35 cellular contexts compared by ENCODE assay signal in the genomic region with DNA sequence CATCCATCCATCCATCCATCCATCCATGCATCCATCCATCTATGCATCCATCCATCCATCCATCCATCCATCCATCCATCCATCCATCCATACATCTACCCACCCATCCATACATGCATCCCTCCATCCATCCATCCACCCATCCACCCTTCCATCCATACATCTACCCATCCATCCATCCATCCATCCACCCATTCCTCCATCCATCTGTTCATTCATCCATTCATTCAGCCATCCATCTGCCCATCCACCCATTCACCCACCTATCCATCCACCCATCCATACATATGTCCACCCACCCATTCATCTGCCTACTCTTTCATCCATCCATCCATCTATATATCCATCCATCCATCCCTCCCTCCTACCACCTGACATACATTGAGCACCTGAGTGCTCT.
"Had no signal": no experiment of that assay in that cellular context is flagged by ENCODE, and none has a peak within 500 bp of the region (broad histone marks: within the 10 kb centered on the region; RNA-seq: fewer than 3 reads in every experiment).

No MANE protein-coding gene starts in this region.

- DNase-seq: Karpas-422, Kasumi-1, MG63, MM.1S, MV-4-11, NCI-H1048, NCI-H1092, NCI-H1092 treated with DMSO at 0.1 percent for 48 hours, NCI-H1105, NCI-H1105 treated with DMSO at 0.1 percent for 48 hours, NCI-H1417, NCI-H1417 treated with DMSO at 0.1 percent for 48 hours, NCI-H1436, NCI-H1436 treated with DMSO at 0.1 percent for 48 hours, NCI-H146, NCI-H1694, NCI-H1694 treated with DMSO at 0.1 percent for 48 hours, NCI-H187, NCI-H187 treated with DMSO at 0.1 percent for 48 hours, NCI-H1930, NCI-H2029, NCI-H2029 treated with DMSO at 0.1 percent for 48 hours, NCI-H2081, NCI-H2081 treated with DMSO at 0.1 percent for 48 hours, NCI-H2107, NCI-H2171, NCI-H2171 treated with DMSO at 0.1 percent for 48 hours, NCI-H2227 treated with DMSO at 0.1 percent for 48 hours, NCI-H226, NCI-H345, NCI-H446, NCI-H510A, NCI-H510A treated with DMSO at 0.1 percent for 48 hours, NCI-H524 had no signal

- H3K36me3 ChIP-seq: MG63 had no signal

- H3K4me2 ChIP-seq: KMS-11 had no signal

- H3K9ac ChIP-seq: KMS-11 had no signal

- H3K4me3 ChIP-seq: MG63 had no signal

- H3K27ac ChIP-seq: KMS-11 had no signal
